In genomic region chr13:87680298-87680697, GRCh38 we compare ENCODE assay signal across 15 cellular contexts. TPM values are rescaled to one million over a fixed set of nuclear protein-coding genes. Genes with fewer than 3 reads are reported as not detected.
DNase-seq lines count a peak whose midpoint lies in the region; ATAC-seq and TF ChIP-seq lines count a peak whose summit lies in the region.
"Had no signal": no experiment of that assay in that cellular context is flagged by ENCODE, and none has a peak within 500 bp of the region (broad histone marks: within the 10 kb centered on the region; RNA-seq: fewer than 3 reads in every experiment).

No MANE protein-coding gene starts in this region.

- POLR2A ChIA-PET in MCF 10A (lab: Yijun Ruan, JAX): interaction anchor here (1.0 kb wide), 1 partner anchor 1387 kb away, joined by 3 read pairs; no protein-coding TSS in a partner anchor

- no peak overlapping the region for H3K4me3 ChIP-seq in breast epithelium
- H3K4me3 ChIP-seq in thyroid gland (replicated peaks in 1 of 3): no peak overlapping the region
- H3K4me3 ChIP-seq: SJCRH30 had no signal

- ATAC-seq in effector memory CD8-positive, alpha-beta T cell (replicated peaks): no peak

- H3K4me1 Mint-ChIP-seq in MCF 10A (ENCODE audit: insufficient read depth, unreplicated experiment): peaks cover 15% of the 10 kb centered on the region
- peaks cover 0 to 9% of the 10 kb centered on the region in 2 donors for H3K4me1 Mint-ChIP-seq in effector memory CD8-positive, alpha-beta T cell (ENCODE audit: low read depth in 2 of 2)

- no peaks in the 10 kb centered on the region for H3K9me3 ChIP-seq in breast epithelium
- H3K9me3 ChIP-seq in thyroid gland: no peaks in the 10 kb centered on the region
- H3K9me3 ChIP-seq: neutrophil, SJCRH30 had no signal

- H3K9me3 Mint-ChIP-seq in MCF 10A (ENCODE audit: unreplicated experiment): no peaks in the 10 kb centered on the region
- no peaks in the 10 kb centered on the region for H3K9me3 Mint-ChIP-seq in effector memory CD8-positive, alpha-beta T cell
- H3K9me3 Mint-ChIP-seq: activated CD4-positive, alpha-beta memory T cell treated with anti-CD3 and anti-CD28 coated beads, Interleukin-2, amount 10 ng/mL, durations not matched to agents 7 days and 5 days; immature natural killer cell had no signal

- no peaks in the 10 kb centered on the region for H3K27me3 Mint-ChIP-seq in MCF 10A (ENCODE audit: insufficient read depth, unreplicated experiment)
- peaks cover 0 to 23% of the 10 kb centered on the region in 2 donors for H3K27me3 Mint-ChIP-seq in effector memory CD8-positive, alpha-beta T cell

- no TSS peak for BruUV-seq in MCF 10A (replicated peaks; lab: Mats Ljungman, UMichigan)

- H3K27me3 ChIP-seq in breast epithelium: peaks cover 0 to 24% of the 10 kb centered on the region in 2 donors
- no peaks in the 10 kb centered on the region for H3K27me3 ChIP-seq in thyroid gland
- H3K27me3 ChIP-seq: SJCRH30 had no signal

- H3K27ac Mint-ChIP-seq in MCF 10A (ENCODE audit: low read depth, unreplicated experiment): no peak overlapping the region
- H3K27ac Mint-ChIP-seq in effector memory CD8-positive, alpha-beta T cell: no peak overlapping the region
- H3K27ac Mint-ChIP-seq: activated CD4-positive, alpha-beta memory T cell treated with anti-CD3 and anti-CD28 coated beads, Interleukin-2, amount 10 ng/mL, durations not matched to agents 7 days and 5 days; IgD-negative memory B cell; immature natural killer cell had no signal

- TF ChIP-seq CTCF in MCF 10A (IDR thresholded peaks at IDR 0.05; ENCODE audit: unreplicated experiment): peak; percentile 32
- TF ChIP-seq CTCF in breast epithelium (IDR thresholded peaks at IDR 0.05): no peak
- TF ChIP-seq CTCF in thyroid gland (IDR thresholded peaks at IDR 0.05): peak in 4 of 6 experiments; percentile 19 to 50 (median 30)

- H3K4me3 Mint-ChIP-seq in MCF 10A (ENCODE audit: unreplicated experiment): no peak overlapping the region
- H3K4me3 Mint-ChIP-seq in effector memory CD8-positive, alpha-beta T cell: no peak overlapping the region
- H3K4me3 Mint-ChIP-seq: activated CD4-positive, alpha-beta memory T cell treated with anti-CD3 and anti-CD28 coated beads, Interleukin-2, amount 10 ng/mL, durations not matched to agents 7 days and 5 days; IgD-negative memory B cell; immature natural killer cell had no signal

- H3K4me1 ChIP-seq in breast epithelium: no peaks in the 10 kb centered on the region
- peaks cover 16 to 17% of the 10 kb centered on the region in 2 donors for H3K4me1 ChIP-seq in thyroid gland

- WGBS in thyroid gland, 2 donors: 21 to 33% methylated on average over 1 of the region's 1 CpG

- no peaks in the 10 kb centered on the region for H3K36me3 ChIP-seq in breast epithelium
- H3K36me3 ChIP-seq in thyroid gland: no peaks in the 10 kb centered on the region
- H3K36me3 ChIP-seq: neutrophil had no signal

- TF ChIP-seq POLR2A in breast epithelium (IDR thresholded peaks at IDR 0.05) (no peak), thyroid gland (IDR thresholded peaks at IDR 0.05) (no peak)

- CTCF ChIA-PET in MCF 10A (lab: Yijun Ruan, JAX): interaction anchor here (0.6 to 1.0 kb wide), 16 partner anchors 9 to 1932 kb away, joined by 3 to 6 read pairs (median 3); no protein-coding TSS in a partner anchor

- H3K27ac ChIP-seq in breast epithelium (no peak overlapping the region), thyroid gland (peak overlapping the region in 1 of 3 donors; percentile 15)
- H3K27ac ChIP-seq: neutrophil, SJCRH30 had no signal

- no peaks in the 10 kb centered on the region for H3K36me3 Mint-ChIP-seq in MCF 10A (ENCODE audit: insufficient read depth, unreplicated experiment)
- peaks cover 3% of the 10 kb centered on the region for H3K36me3 Mint-ChIP-seq in effector memory CD8-positive, alpha-beta T cell (ENCODE audit: insufficient read depth)
- H3K36me3 Mint-ChIP-seq: immature natural killer cell had no signal

- intact Hi-C loops in MCF 10A (cut with micrococcal nuclease) (loop anchor here (1.0 to 10.0 kb wide), 3 partner anchors 315 to 1387 kb away; no protein-coding TSS in a partner anchor), breast epithelium (cut with DNase I; ENCODE audit: low total_unique reads) (no loop called here), thyroid gland (cut with DNase I) (no loop called here)

- DNase-seq in MCF 10A (ENCODE audit: unreplicated experiment) (peak; percentile 63), breast epithelium (ENCODE audit: low spot score in 2 of 2) (no peak), NCI-H510A (lab: John Stamatoyannopoulos, UW) (peak; percentile 57), cerebellar cortex (ENCODE audit: low spot score) (peak; percentile 41), thyroid gland (peak; percentile 37 to 43), cerebellar nuclear complex (lab: John Stamatoyannopoulos, UW) (no peak)
- no peak for DNase-seq in activated CD4-positive, alpha-beta T cell treated with anti-CD3 and anti-CD28 coated beads, Interleukin-2, amount 50 U/mL, for 48 hours
- no peak for DNase-seq in effector memory CD8-positive, alpha-beta T cell
- DNase-seq: activated CD4-positive, alpha-beta memory T cell treated with anti-CD3 and anti-CD28 coated beads, Interleukin-2, amount 10 ng/mL, durations not matched to agents 7 days and 5 days; aorta; immature natural killer cell; stimulated activated CD4-positive, alpha-beta T cell treated with anti-CD3 and anti-CD28 coated beads, Interleukin-1b, Interleukin-23, amount 100 ng/mL, for 48 hours had no signal

RNA-seq across cellular contexts. Expression of gene SLITRK5, which starts 9.1 kb away (rescaled TPM):
- total RNA-seq in MCF 10A (2022): 0.16 and 0.25 TPM in 2 replicates
- under 1 TPM; under 0.01 to 0.73 (median 0.66) TPM for total RNA-seq in breast epithelium
- total RNA-seq in thyroid gland: 1 to 10 TPM; 1.9 to 7.4 (median 4.0) TPM

Comparison
In these comparisons a context has a peak if more than half of its experiments do, and no peak if none do; other contexts are left out.
1. DNase-seq: peak in MCF 10A (single experiment), NCI-H510A (single experiment), cerebellar cortex (single experiment) and thyroid gland (2 of 2); none in breast epithelium (0 of 2), activated CD4-positive, alpha-beta T cell treated with anti-CD3 and anti-CD28 coated beads, Interleukin-2, amount 50 U/mL, for 48 hours (0 of 2), cerebellar nuclear complex (0 of 2) and effector memory CD8-positive, alpha-beta T cell (0 of 3).
2. CTCF ChIP-seq: peak in MCF 10A (single experiment) and thyroid gland (4 of 6); none in breast epithelium (0 of 3).